In genomic region chr4:2786152-2786671, GRCh38 we compare ENCODE assay signal across 8 cellular contexts. TPM values are rescaled to one million over a fixed set of nuclear protein-coding genes. Genes with fewer than 3 reads are reported as not detected.
DNase-seq lines count a peak whose midpoint lies in the region; ATAC-seq and TF ChIP-seq lines count a peak whose summit lies in the region.
"Had no signal": no experiment of that assay in that cellular context is flagged by ENCODE, and none has a peak within 500 bp of the region (broad histone marks: within the 10 kb centered on the region; RNA-seq: fewer than 3 reads in every experiment).

No MANE protein-coding gene starts in this region.

- H3K9me3 ChIP-seq in OCI-LY1 (ENCODE audit: low read length) (no peaks in the 10 kb centered on the region), tibial artery (no peaks in the 10 kb centered on the region)

- DNase-seq in activated T-cell treated with anti-CD3 and anti-CD28 coated beads, Interleukin-2, amount 50 U/mL, for 24 hours, result peak; percentile 82
- no peak for DNase-seq in natural killer cell
- peak; percentile 15 to 56 for DNase-seq in tibial artery
- no peak for DNase-seq in Ammon's horn (ENCODE audit: low spot score)
- no peak for DNase-seq in A172 (ENCODE audit: low spot score)
- DNase-seq in kidney tubule cell (ENCODE audit: low spot score), result no peak
- DNase-seq: NCI-H2227 treated with DMSO at 0.1 percent for 48 hours had no signal

- H3K4me1 ChIP-seq in OCI-LY1 (ENCODE audit: insufficient read depth, low read length, severe bottlenecking) (peaks cover 24% of the 10 kb centered on the region), tibial artery (peaks cover 0 to 26% (median 15%) of the 10 kb centered on the region in 4 donors)

- intact Hi-C loops in natural killer cell (cut with micrococcal nuclease) (no loop called here), tibial artery (cut with DNase I; ENCODE audit: low total_unique reads) (no loop called here)

- no peak overlapping the region for H2AFZ ChIP-seq in OCI-LY1 (ENCODE audit: low read length)

- no peaks in the 10 kb centered on the region for H3K9me2 ChIP-seq in OCI-LY1 (ENCODE audit: low read depth, low read length)

- H3K4me2 ChIP-seq in OCI-LY1 (ENCODE audit: low read length), result no peak overlapping the region

- no peaks in the 10 kb centered on the region for H3K27me3 ChIP-seq in OCI-LY1 (ENCODE audit: insufficient read depth, low read length)
- H3K27me3 ChIP-seq in tibial artery, result no peaks in the 10 kb centered on the region

- H3K36me3 Mint-ChIP-seq in activated T-cell treated with anti-CD3 and anti-CD28 coated beads, Interleukin-2, amount 50 U/mL, for 24 hours (ENCODE audit: low read depth), result no peaks in the 10 kb centered on the region
- H3K36me3 Mint-ChIP-seq in natural killer cell, result peaks cover 7% of the 10 kb centered on the region

- H3K9me3 Mint-ChIP-seq in activated T-cell treated with anti-CD3 and anti-CD28 coated beads, Interleukin-2, amount 50 U/mL, for 24 hours, result peaks cover 18% of the 10 kb centered on the region
- H3K9me3 Mint-ChIP-seq in natural killer cell, result no peaks in the 10 kb centered on the region

- peak overlapping the region; percentile 10 for H3K4me3 Mint-ChIP-seq in activated T-cell treated with anti-CD3 and anti-CD28 coated beads, Interleukin-2, amount 50 U/mL, for 24 hours
- no peak overlapping the region for H3K4me3 Mint-ChIP-seq in natural killer cell

- no peaks in the 10 kb centered on the region for H3K27me3 Mint-ChIP-seq in activated T-cell treated with anti-CD3 and anti-CD28 coated beads, Interleukin-2, amount 50 U/mL, for 24 hours
- H3K27me3 Mint-ChIP-seq in natural killer cell (ENCODE audit: low read depth in 2 of 2), result no peaks in the 10 kb centered on the region

- H4K20me1 ChIP-seq in OCI-LY1 (ENCODE audit: insufficient read depth, low read length), result no peaks in the 10 kb centered on the region

- H3K27ac Mint-ChIP-seq in activated T-cell treated with anti-CD3 and anti-CD28 coated beads, Interleukin-2, amount 50 U/mL, for 24 hours, result peak overlapping the region; percentile 95
- H3K27ac Mint-ChIP-seq in natural killer cell, result peak overlapping the region; percentile 23 to 88

- H3K9ac ChIP-seq in OCI-LY1 (ENCODE audit: low read length), result no peak overlapping the region

- peaks cover 62% of the 10 kb centered on the region for H3K4me1 Mint-ChIP-seq in activated T-cell treated with anti-CD3 and anti-CD28 coated beads, Interleukin-2, amount 50 U/mL, for 24 hours (ENCODE audit: low read depth)
- H3K4me1 Mint-ChIP-seq in natural killer cell, result peaks cover 11 to 48% of the 10 kb centered on the region in 2 donors

- H3K27ac ChIP-seq in OCI-LY1 (ENCODE audit: low read depth, low read length, poor library complexity, severe bottlenecking) (peak overlapping the region; percentile 39), tibial artery (no peak overlapping the region)

- H3F3A ChIP-seq in OCI-LY1 (ENCODE audit: insufficient read depth, low read length), result no peaks in the 10 kb centered on the region

- H3K36me3 ChIP-seq in OCI-LY1 (ENCODE audit: insufficient read depth, low read length), result no peaks in the 10 kb centered on the region
- H3K36me3 ChIP-seq in tibial artery, result no peaks in the 10 kb centered on the region

- peak; percentile 50 to 63 (median 52) for ATAC-seq in natural killer cell

- H3K79me2 ChIP-seq in OCI-LY1 (ENCODE audit: insufficient read depth, low read length), result no peaks in the 10 kb centered on the region

- H3K4me3 ChIP-seq in OCI-LY1 (ENCODE audit: low read depth, low read length, poor library complexity, severe bottlenecking) (no peak overlapping the region), tibial artery (no peak overlapping the region)

- TF ChIP-seq CTCF in OCI-LY1 (IDR thresholded peaks at IDR 0.05; ENCODE audit: low read length), result no peak
- no peak for TF ChIP-seq CTCF in natural killer cell (IDR thresholded peaks at IDR 0.05)
- TF ChIP-seq CTCF in tibial artery (IDR thresholded peaks at IDR 0.05), result no peak

RNA-seq across cellular contexts. Expression of gene SH3BP2, which starts 6.7 kb away (rescaled TPM):
- 100 to 1,000 TPM; 213 to 283 (median 221) TPM for total RNA-seq in natural killer cell
- total RNA-seq in A172 (2014; rRNA removed; shearing (Covaris generic)), result 37.4 and 56.9 TPM in 2 replicates

RNA-seq across cellular contexts. Expression of gene TNIP2, which starts 30.1 kb away (rescaled TPM):
- total RNA-seq in natural killer cell, result 10 to 100 TPM; 35.6 to 53.9 (median 41.6) TPM
- 67.5 and 74.0 TPM in 2 replicates for total RNA-seq in A172 (2014; rRNA removed; shearing (Covaris generic))

RNA-seq across cellular contexts. Expression of gene ADD1, which starts 57.4 kb away (rescaled TPM):
- total RNA-seq in natural killer cell, result 100 to 1,000 TPM; 383 to 465 (median 452) TPM
- total RNA-seq in A172 (2014; rRNA removed; shearing (Covaris generic)), result 166 and 199 TPM in 2 replicates

Comparison
In these comparisons a context has a peak if more than half of its experiments do, and no peak if none do; other contexts are left out.
1. DNase-seq: peak in activated T-cell treated with anti-CD3 and anti-CD28 coated beads, Interleukin-2, amount 50 U/mL, for 24 hours (single experiment) and tibial artery (2 of 2); none in natural killer cell (single experiment), Ammon's horn (single experiment), A172 (single experiment) and kidney tubule cell (single experiment).